Comparison of ENCODE assay signal across 8 cellular contexts in genomic region chr9:75265525-75265972, GRCh38.
A peak's percentile ranks its signal among the peaks of the same experiment; 100 is the strongest.
DNase-seq lines count a peak whose midpoint lies in the region; ATAC-seq, FAIRE-seq and TF ChIP-seq lines count a peak whose summit lies in the region.

No MANE protein-coding gene starts in this region.

- H3K4me3 Mint-ChIP-seq in activated CD8-positive, alpha-beta memory T cell treated with anti-CD3 and anti-CD28 coated beads, Interleukin-2, amount 10 ng/mL, durations not matched to agents 7 days and 5 days: no peak overlapping the region
- no peak overlapping the region for H3K4me3 Mint-ChIP-seq in neural progenitor cell

- no peaks in the 10 kb centered on the region for H3F3A ChIP-seq in neural progenitor cell (ENCODE audit: low read depth)

- CTCF ChIA-PET in activated CD8-positive, alpha-beta memory T cell treated with anti-CD3 and anti-CD28 coated beads, Interleukin-2, amount 10 ng/mL, durations not matched to agents 7 days and 5 days (lab: Charles Lee): interaction anchor here (0.6 to 1.7 kb wide), 7 partner anchors 11 to 410 kb away, joined by 3 to 6 read pairs (median 4); no protein-coding TSS in a partner anchor

- H3K9me3 Mint-ChIP-seq in activated CD8-positive, alpha-beta memory T cell treated with anti-CD3 and anti-CD28 coated beads, Interleukin-2, amount 10 ng/mL, durations not matched to agents 7 days and 5 days (ENCODE audit: low read depth): no peaks in the 10 kb centered on the region
- H3K9me3 Mint-ChIP-seq in neural progenitor cell: peaks cover 4% of the 10 kb centered on the region

- no peaks in the 10 kb centered on the region for H3K36me3 Mint-ChIP-seq in activated CD8-positive, alpha-beta memory T cell treated with anti-CD3 and anti-CD28 coated beads, Interleukin-2, amount 10 ng/mL, durations not matched to agents 7 days and 5 days
- no peaks in the 10 kb centered on the region for H3K36me3 Mint-ChIP-seq in neural progenitor cell

- H3K27me3 ChIP-seq in neural progenitor cell (no peaks in the 10 kb centered on the region), uterus (no peaks in the 10 kb centered on the region)

- no peak for TF ChIP-seq POLR2A in uterus (IDR thresholded peaks at IDR 0.05)

- H2AFZ ChIP-seq in neural progenitor cell (replicated peaks): no peak overlapping the region

- no peaks in the 10 kb centered on the region for H3K4me1 Mint-ChIP-seq in activated CD8-positive, alpha-beta memory T cell treated with anti-CD3 and anti-CD28 coated beads, Interleukin-2, amount 10 ng/mL, durations not matched to agents 7 days and 5 days
- H3K4me1 Mint-ChIP-seq in neural progenitor cell: no peaks in the 10 kb centered on the region

- no peak overlapping the region for H3K4me2 ChIP-seq in neural progenitor cell

- H3K36me3 ChIP-seq in neural progenitor cell (no peaks in the 10 kb centered on the region), uterus (no peaks in the 10 kb centered on the region)

- H3K27ac Mint-ChIP-seq in activated CD8-positive, alpha-beta memory T cell treated with anti-CD3 and anti-CD28 coated beads, Interleukin-2, amount 10 ng/mL, durations not matched to agents 7 days and 5 days: no peak overlapping the region
- no peak overlapping the region for H3K27ac Mint-ChIP-seq in neural progenitor cell

- intact Hi-C loops in uterus (cut with DNase I; ENCODE audit: low total_unique reads): no loop called here

- no peaks in the 10 kb centered on the region for H3K27me3 Mint-ChIP-seq in activated CD8-positive, alpha-beta memory T cell treated with anti-CD3 and anti-CD28 coated beads, Interleukin-2, amount 10 ng/mL, durations not matched to agents 7 days and 5 days
- peaks cover 4% of the 10 kb centered on the region for H3K27me3 Mint-ChIP-seq in neural progenitor cell (ENCODE audit: insufficient read depth, low read depth)

- H3K27ac ChIP-seq in neural progenitor cell (no peak overlapping the region), uterus (no peak overlapping the region)

- H4K20me1 ChIP-seq in neural progenitor cell (ENCODE audit: low read depth): no peaks in the 10 kb centered on the region

- H3K79me2 ChIP-seq in neural progenitor cell (ENCODE audit: low read depth): no peaks in the 10 kb centered on the region

- FAIRE-seq in GM18507 (lab: Jason Lieb, UNC): peak; percentile 66

- no peak overlapping the region for H3K4me3 ChIP-seq in neural progenitor cell
- H3K4me3 ChIP-seq in uterus: no peak overlapping the region

- ATAC-seq in HG02981 (IDR thresholded peaks at IDR 0.05; ENCODE audit: unreplicated experiment): peak; percentile 88
- ATAC-seq in activated CD8-positive, alpha-beta memory T cell treated with anti-CD3 and anti-CD28 coated beads, Interleukin-2, amount 10 ng/mL, durations not matched to agents 7 days and 5 days: peak; percentile 70

- no peaks in the 10 kb centered on the region for H3K4me1 ChIP-seq in neural progenitor cell
- no peaks in the 10 kb centered on the region for H3K4me1 ChIP-seq in uterus

- DNase-seq in AML-193 (lab: John Stamatoyannopoulos, UW) (peak; percentile 26 to 48), GM18507 (ENCODE audit: extremely low spot score, insufficient read length, low read depth) (peak; percentile 9), NCI-H526 (lab: John Stamatoyannopoulos, UW) (peak; percentile 17 to 54), fibroblast of gingiva (ENCODE audit: low read depth) (peak; percentile 31), neural progenitor cell (ENCODE audit: low spot score) (peak; percentile 67), uterus (peak in 1 of 2 donors; percentile 19)
- peak; percentile 63 for DNase-seq in activated CD8-positive, alpha-beta memory T cell treated with anti-CD3 and anti-CD28 coated beads, Interleukin-2, amount 10 ng/mL, durations not matched to agents 7 days and 5 days

- no peak overlapping the region for H3K9ac ChIP-seq in neural progenitor cell

- H3K9me3 ChIP-seq in neural progenitor cell (ENCODE audit: low read depth): no peaks in the 10 kb centered on the region
- no peaks in the 10 kb centered on the region for H3K9me3 ChIP-seq in uterus

- peak; percentile 97 for TF ChIP-seq CTCF in neural progenitor cell (IDR thresholded peaks at IDR 0.05)
- peak; percentile 52 to 81 (median 68) for TF ChIP-seq CTCF in uterus (IDR thresholded peaks at IDR 0.05)
